In the genomic region with DNA sequence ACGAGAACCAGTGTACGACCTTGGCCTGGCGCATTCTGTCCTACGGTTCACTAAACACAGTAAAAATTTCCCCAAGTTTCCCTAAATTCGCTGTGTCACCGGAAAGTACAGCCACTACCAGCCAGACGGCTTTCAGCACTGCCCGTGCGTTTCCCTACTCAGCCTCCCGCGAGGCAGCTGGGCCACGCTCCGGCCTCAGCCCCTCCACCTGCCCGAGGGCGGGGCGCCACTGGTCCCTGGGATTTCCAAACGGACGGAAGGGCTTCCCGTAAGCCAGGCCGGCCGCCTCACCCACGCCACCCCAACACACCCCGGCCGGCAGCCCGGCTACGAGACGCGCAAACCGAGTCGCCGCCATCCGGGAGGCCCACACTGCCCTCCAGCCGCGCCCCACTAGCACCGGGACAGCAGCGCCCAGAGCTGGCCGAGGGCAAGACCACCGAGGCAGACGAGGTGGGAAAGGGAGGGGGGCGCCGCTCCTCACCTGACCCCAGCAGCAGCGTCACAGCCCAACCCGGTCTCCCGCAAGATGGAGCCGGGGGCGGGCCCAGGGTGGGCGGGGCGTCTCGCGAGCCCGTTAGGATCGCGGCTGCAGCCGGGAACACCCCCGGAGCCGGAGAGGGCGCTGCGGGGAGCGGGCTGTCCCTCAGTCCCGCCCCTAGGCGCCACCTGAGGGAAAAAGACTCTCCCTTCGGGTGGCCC, we compare ENCODE assay signal across 8 cellular contexts. TPM values are rescaled to one million over a fixed set of nuclear protein-coding genes. Genes with fewer than 3 reads are reported as not detected.
A peak's percentile ranks its signal among the peaks of the same experiment; 100 is the strongest.
DNase-seq lines count a peak whose midpoint lies in the region; ATAC-seq and TF ChIP-seq lines count a peak whose summit lies in the region.

Gene ANXA7, minus strand, starts transcription at position 531 of the 702 bp plus-strand sequence. CDS start 13,202 bp downstream, outside the sequence.

- H3K9me3 ChIP-seq in parathyroid adenoma (ENCODE audit: control insufficient read depth, low read length) (no peaks in the 10 kb centered on the region), tibial artery (no peaks in the 10 kb centered on the region)

- H3K36me3 ChIP-seq in parathyroid adenoma (ENCODE audit: control insufficient read depth, insufficient read depth, low read length) (no peaks in the 10 kb centered on the region), tibial artery (no peaks in the 10 kb centered on the region)

- peak; percentile 94 for ATAC-seq in HG02642 (IDR thresholded peaks at IDR 0.05; ENCODE audit: poor library complexity, unreplicated experiment)
- ATAC-seq in Right ventricle myocardium superior (ENCODE audit: poor library complexity): peak; percentile 99

- H3K27me3 ChIP-seq in parathyroid adenoma (ENCODE audit: control insufficient read depth, insufficient read depth, low read length) (no peaks in the 10 kb centered on the region), tibial artery (no peaks in the 10 kb centered on the region)

- H3K79me2 ChIP-seq in parathyroid adenoma: peaks cover 35% of the 10 kb centered on the region

- DNase-seq in NCI-H1105 (lab: John Stamatoyannopoulos, UW) (peak; percentile 76), SW 1271 (lab: John Stamatoyannopoulos, UW) (peak; percentile 49 to 63), Right ventricle myocardium superior (peak; percentile 96), tibial artery (peak; percentile 90 to 96)
- peak; percentile 92 for DNase-seq in activated naive CD8-positive, alpha-beta T cell treated with anti-CD3 and anti-CD28 coated beads, Interleukin-2, amount 50 U/mL, for 16 hours (ENCODE audit: low read depth, low spot score)

- H3K4me3 ChIP-seq in parathyroid adenoma (ENCODE audit: low read depth, low read length) (peak within 1 kb of the TSS; percentile 88), tibial artery (peak within 1 kb of the TSS; percentile 88 to 90)

- H3K27ac ChIP-seq in parathyroid adenoma (peak within 1 kb of the TSS; percentile 95), tibial artery (peak within 1 kb of the TSS; percentile 97 to 98)

- peak within 1 kb of the TSS; percentile 86 for H2AFZ ChIP-seq in parathyroid adenoma

- peaks cover 12% of the 10 kb centered on the region for H3K4me1 ChIP-seq in parathyroid adenoma
- peaks cover 0 to 34% (median 17%) of the 10 kb centered on the region in 4 donors for H3K4me1 ChIP-seq in tibial artery

- intact Hi-C loops in Right ventricle myocardium superior (cut with DNase I) (no loop called here), tibial artery (cut with DNase I; ENCODE audit: low total_unique reads) (loop anchor here (10.0 kb wide), 1 partner anchor 159 kb away; the partner anchor contains the start of gene MRPS16)

- H3K4me2 ChIP-seq in parathyroid adenoma (ENCODE audit: low read length): peak within 1 kb of the TSS; percentile 89

- peak within 1 kb of the TSS; percentile 84 for H3K9ac ChIP-seq in parathyroid adenoma

- TF ChIP-seq CTCF in GM12874 (IDR thresholded peaks at IDR 0.05; ENCODE audit: insufficient read depth, low read depth, low read length) (0 out of 2 replicates have a peak, but pooled peaks have one; percentile 29), parathyroid adenoma (IDR thresholded peaks at IDR 0.05) (peak; percentile 48), tibial artery (IDR thresholded peaks at IDR 0.05) (peak in 1 of 2 experiments; percentile 44)

RNA-seq across cellular contexts. Expression of gene ANXA7, which starts in this region (rescaled TPM):
- 99.4 TPM for total RNA-seq in Right ventricle myocardium superior

Comparison
In these comparisons a context has a peak if more than half of its experiments do, and no peak if none do; other contexts are left out.
1. Peak in every context shown above with its lines: DNase-seq, ATAC-seq, H3K4me3 ChIP-seq and H3K27ac ChIP-seq.